Comparison of ENCODE assay signal across 18 cellular contexts in the genomic region with DNA sequence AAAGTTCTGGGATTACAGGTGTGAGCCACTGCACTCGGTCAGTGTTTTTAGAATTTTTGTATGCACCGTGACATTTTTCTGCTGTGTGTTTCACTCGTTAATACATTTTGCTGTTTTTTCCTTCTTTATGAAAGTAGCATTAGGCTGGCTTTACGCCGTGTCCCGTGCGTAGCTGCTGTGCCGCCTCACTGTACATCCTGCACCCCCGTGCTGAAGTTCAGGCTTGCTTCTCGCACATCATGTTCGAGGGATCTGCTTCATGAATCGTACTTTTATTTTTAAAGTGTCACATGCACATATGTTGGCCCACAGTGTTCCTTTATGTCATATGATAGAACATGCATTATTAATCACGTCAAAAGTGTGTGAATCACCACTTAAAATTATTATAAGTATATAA.
DNase-seq lines count a peak whose midpoint lies in the region; ATAC-seq, FAIRE-seq and TF ChIP-seq lines count a peak whose summit lies in the region.
"Had no signal": no experiment of that assay in that cellular context is flagged by ENCODE, and none has a peak within 500 bp of the region (broad histone marks: within the 10 kb centered on the region; RNA-seq: fewer than 3 reads in every experiment).

No MANE protein-coding gene starts in this region.

- H3K36me3 Mint-ChIP-seq in stimulated activated naive CD8-positive, alpha-beta T cell treated with anti-CD3 and anti-CD28 coated beads, Interleukin-15, Interleukin-2, amounts not matched to agents 100 ng/mL and 50 ng/mL, for 24 hours (ENCODE audit: low read depth) = peaks cover 49% of the 10 kb centered on the region
- peaks cover 9% of the 10 kb centered on the region for H3K36me3 Mint-ChIP-seq in glutamatergic neuron (ENCODE audit: unreplicated experiment)
- peaks cover 59% of the 10 kb centered on the region for H3K36me3 Mint-ChIP-seq in CD4-positive, alpha-beta T cell (ENCODE audit: low read depth)

- H3K4me1 Mint-ChIP-seq in stimulated activated naive CD8-positive, alpha-beta T cell treated with anti-CD3 and anti-CD28 coated beads, Interleukin-15, Interleukin-2, amounts not matched to agents 100 ng/mL and 50 ng/mL, for 24 hours (ENCODE audit: low read depth) = peaks cover 3% of the 10 kb centered on the region
- H3K4me1 Mint-ChIP-seq in stimulated activated naive CD8-positive, alpha-beta T cell treated with anti-CD3 and anti-CD28 coated beads, Interleukin-15, amount 100 ng/mL, for 72 hours = no peaks in the 10 kb centered on the region
- H3K4me1 Mint-ChIP-seq in glutamatergic neuron (ENCODE audit: low read depth, unreplicated experiment) = peaks cover 2% of the 10 kb centered on the region
- H3K4me1 Mint-ChIP-seq in CD4-positive, alpha-beta T cell (ENCODE audit: low read depth) = no peaks in the 10 kb centered on the region

- no peaks in the 10 kb centered on the region for H3K9me3 Mint-ChIP-seq in stimulated activated naive CD8-positive, alpha-beta T cell treated with anti-CD3 and anti-CD28 coated beads, Interleukin-15, Interleukin-2, amounts not matched to agents 100 ng/mL and 50 ng/mL, for 24 hours
- no peaks in the 10 kb centered on the region for H3K9me3 Mint-ChIP-seq in stimulated activated naive CD8-positive, alpha-beta T cell treated with anti-CD3 and anti-CD28 coated beads, Interleukin-15, amount 100 ng/mL, for 72 hours
- peaks cover 4% of the 10 kb centered on the region for H3K9me3 Mint-ChIP-seq in glutamatergic neuron (ENCODE audit: unreplicated experiment)
- H3K9me3 Mint-ChIP-seq in CD4-positive, alpha-beta T cell = no peaks in the 10 kb centered on the region
- H3K9me3 Mint-ChIP-seq: CD8-positive, alpha-beta T cell; IgD-negative memory B cell had no signal

- DNase-seq in stimulated activated naive CD8-positive, alpha-beta T cell treated with anti-CD3 and anti-CD28 coated beads, Interleukin-15, amount 100 ng/mL, for 72 hours = no peak
- DNase-seq in RWPE1 (ENCODE audit: low spot score) = no peak
- no peak for DNase-seq in glutamatergic neuron
- peak; percentile 9 to 53 for DNase-seq in aorta
- DNase-seq in CD4-positive, alpha-beta T cell = no peak
- DNase-seq in NCI-H2081 treated with DMSO at 0.1 percent for 48 hours (lab: John Stamatoyannopoulos, UW) = no peak
- no peak for DNase-seq in HTR-8/SVneo (ENCODE audit: insufficient read length, low spot score)
- DNase-seq: CD8-positive, alpha-beta T cell; COR-L47; DMS153; EL had no signal

- no peak for ATAC-seq in stimulated activated naive CD8-positive, alpha-beta T cell treated with anti-CD3 and anti-CD28 coated beads, Interleukin-15, amount 100 ng/mL, for 72 hours
- ATAC-seq in aorta (ENCODE audit: low FRiP score) = no peak
- ATAC-seq in CD4-positive, alpha-beta T cell (ENCODE audit: poor library complexity) = no peak
- ATAC-seq: CD8-positive, alpha-beta T cell had no signal

- WGBS in aorta, 2 donors = 93 to 94% methylated on average over 13 of the region's 13 CpGs

- peak overlapping the region; percentile 76 for H3K27ac Mint-ChIP-seq in stimulated activated naive CD8-positive, alpha-beta T cell treated with anti-CD3 and anti-CD28 coated beads, Interleukin-15, Interleukin-2, amounts not matched to agents 100 ng/mL and 50 ng/mL, for 24 hours
- peak overlapping the region in 1 of 2 donors; percentile 34 for H3K27ac Mint-ChIP-seq in stimulated activated naive CD8-positive, alpha-beta T cell treated with anti-CD3 and anti-CD28 coated beads, Interleukin-15, amount 100 ng/mL, for 72 hours
- peak overlapping the region; percentile 68 for H3K27ac Mint-ChIP-seq in glutamatergic neuron (ENCODE audit: unreplicated experiment)
- no peak overlapping the region for H3K27ac Mint-ChIP-seq in CD4-positive, alpha-beta T cell
- H3K27ac Mint-ChIP-seq: CD8-positive, alpha-beta T cell; IgD-negative memory B cell had no signal

- no peaks in the 10 kb centered on the region for H3K4me1 ChIP-seq in aorta (ENCODE audit: control insufficient read depth in 1 of 2, insufficient read depth in 2 of 2, low read length in 2 of 2)

- H3K27ac ChIP-seq in RWPE1 (0 out of 2 replicates have a peak overlapping the region, but pooled peaks have one; percentile 17), aorta (ENCODE audit: low read depth in 1 of 2, low read length in 2 of 2) (no peak overlapping the region)
- H3K27ac ChIP-seq in CD4-positive, alpha-beta T cell (ENCODE audit: low read depth, low read length) = no peak overlapping the region
- H3K27ac ChIP-seq: C4-2B had no signal

- CTCF ChIA-PET in RWPE1 (lab: Yijun Ruan, JAX) = no interaction called here
- CTCF ChIA-PET in CD4-positive, alpha-beta T cell (lab: Charles Lee) = no interaction called here

- FAIRE-seq in HTR-8/SVneo (lab: Jason Lieb, UNC) = no peak
- FAIRE-seq: D721Med, G401.6, GM12891, GM19239 had no signal

- peaks cover 0 to 2% of the 10 kb centered on the region in 2 donors for H3K36me3 ChIP-seq in aorta (ENCODE audit: control insufficient read depth in 1 of 2, insufficient read depth in 2 of 2, low read length in 1 of 2)

- no peaks in the 10 kb centered on the region for H3K9me3 ChIP-seq in aorta (ENCODE audit: control insufficient read depth, low read length)
- H3K9me3 ChIP-seq in CD4-positive, alpha-beta T cell (ENCODE audit: control insufficient read depth, low read length) = no peaks in the 10 kb centered on the region

- POLR2A ChIA-PET in RWPE1 (lab: Yijun Ruan, JAX; ENCODE audit: low non-redundant PET) = no interaction called here
- POLR2A ChIA-PET in CD4-positive, alpha-beta T cell (lab: Charles Lee) = no interaction called here

- TF ChIP-seq CTCF in RWPE1 (conservative IDR thresholded peaks at IDR 0.05; ENCODE audit: low read depth) (no peak), glutamatergic neuron (IDR thresholded peaks at IDR 0.05; ENCODE audit: partially characterized antibody, unreplicated experiment) (no peak)
- TF ChIP-seq CTCF in CD4-positive, alpha-beta T cell (IDR thresholded peaks at IDR 0.05) = no peak

- H3K4me3 ChIP-seq in aorta (ENCODE audit: low read length in 2 of 2) = no peak overlapping the region

- intact Hi-C loops in aorta (cut with DNase I) = no loop called here
- intact Hi-C loops in CD4-positive, alpha-beta T cell (cut with DNase I, micrococcal nuclease) = no loop called here

- H3K27me3 ChIP-seq in aorta (ENCODE audit: control insufficient read depth in 1 of 2, insufficient read depth in 2 of 2, low read length in 1 of 2) = no peaks in the 10 kb centered on the region
- H3K27me3 ChIP-seq in CD4-positive, alpha-beta T cell (ENCODE audit: control insufficient read depth, insufficient read depth, low read length) = no peaks in the 10 kb centered on the region

- no peak overlapping the region for H3K4me3 Mint-ChIP-seq in stimulated activated naive CD8-positive, alpha-beta T cell treated with anti-CD3 and anti-CD28 coated beads, Interleukin-15, Interleukin-2, amounts not matched to agents 100 ng/mL and 50 ng/mL, for 24 hours
- no peak overlapping the region for H3K4me3 Mint-ChIP-seq in stimulated activated naive CD8-positive, alpha-beta T cell treated with anti-CD3 and anti-CD28 coated beads, Interleukin-15, amount 100 ng/mL, for 72 hours
- no peak overlapping the region for H3K4me3 Mint-ChIP-seq in glutamatergic neuron (ENCODE audit: unreplicated experiment)
- H3K4me3 Mint-ChIP-seq in CD4-positive, alpha-beta T cell = no peak overlapping the region
- H3K4me3 Mint-ChIP-seq: CD8-positive, alpha-beta T cell; IgD-negative memory B cell had no signal

- H3K27me3 Mint-ChIP-seq in stimulated activated naive CD8-positive, alpha-beta T cell treated with anti-CD3 and anti-CD28 coated beads, Interleukin-15, Interleukin-2, amounts not matched to agents 100 ng/mL and 50 ng/mL, for 24 hours = no peaks in the 10 kb centered on the region
- H3K27me3 Mint-ChIP-seq in stimulated activated naive CD8-positive, alpha-beta T cell treated with anti-CD3 and anti-CD28 coated beads, Interleukin-15, amount 100 ng/mL, for 72 hours = no peaks in the 10 kb centered on the region
- H3K27me3 Mint-ChIP-seq in glutamatergic neuron (ENCODE audit: unreplicated experiment) = peaks cover 4% of the 10 kb centered on the region
- no peaks in the 10 kb centered on the region for H3K27me3 Mint-ChIP-seq in CD4-positive, alpha-beta T cell
- H3K27me3 Mint-ChIP-seq: IgD-negative memory B cell had no signal

Comparison
In these comparisons a context has a peak if more than half of its experiments do, and no peak if none do; other contexts are left out.
1. DNase-seq: peak in aorta (2 of 2); none in stimulated activated naive CD8-positive, alpha-beta T cell treated with anti-CD3 and anti-CD28 coated beads, Interleukin-15, amount 100 ng/mL, for 72 hours (0 of 2), RWPE1 (single experiment), glutamatergic neuron (single experiment), CD4-positive, alpha-beta T cell (0 of 10), NCI-H2081 treated with DMSO at 0.1 percent for 48 hours (single experiment) and HTR-8/SVneo (single experiment).